8 cellular contexts compared by ENCODE assay signal in the genomic region with DNA sequence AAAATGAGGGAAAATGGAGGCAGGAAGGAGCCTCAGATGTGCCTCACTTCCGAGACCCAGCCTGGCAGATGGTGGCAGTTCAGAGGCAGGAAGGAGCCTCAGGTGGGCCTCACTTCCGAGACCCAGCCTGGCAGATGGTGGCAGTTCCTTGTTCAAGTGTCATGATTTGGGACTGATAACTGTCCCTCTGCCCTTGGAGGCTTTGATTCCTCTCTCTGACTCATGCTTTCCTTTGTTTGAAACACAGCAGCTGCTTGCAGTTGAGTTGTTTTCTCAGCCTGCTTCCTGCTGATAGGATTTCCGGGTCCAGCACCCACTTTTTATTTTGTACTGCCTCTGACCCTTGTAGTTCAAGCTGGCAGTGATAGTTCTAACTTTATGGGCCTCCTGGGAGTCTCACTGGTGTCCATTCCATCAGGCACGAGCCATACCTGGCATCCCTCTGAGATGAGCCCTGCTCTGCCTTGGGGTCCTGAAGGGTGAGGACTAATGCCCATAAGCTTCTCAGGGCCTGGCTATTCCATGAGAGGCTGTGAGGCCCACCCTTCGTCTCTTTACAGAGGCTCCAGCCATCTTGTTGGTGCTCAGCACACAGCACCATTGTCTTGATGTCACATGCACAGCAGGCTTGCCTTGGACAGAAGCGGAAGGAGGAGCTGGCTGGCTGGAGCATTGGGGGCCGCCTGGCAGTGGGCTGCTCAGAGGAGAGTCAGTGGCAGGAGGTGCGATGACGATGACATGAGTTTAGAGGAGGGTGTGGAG. TPM values are rescaled to one million over a fixed set of nuclear protein-coding genes. Genes with fewer than 3 reads are reported as not detected.
DNase-seq lines count a peak whose midpoint lies in the region; ATAC-seq and TF ChIP-seq lines count a peak whose summit lies in the region.
"Had no signal": no experiment of that assay in that cellular context is flagged by ENCODE, and none has a peak within 500 bp of the region (broad histone marks: within the 10 kb centered on the region; RNA-seq: fewer than 3 reads in every experiment).

No MANE protein-coding gene starts in this region.

- H3K27ac ChIP-seq in fibroblast of lung (ENCODE audit: insufficient read depth, low read length) = peak overlapping the region; percentile 32
- H3K27ac ChIP-seq in osteoblast (ENCODE audit: low read depth, low read length) = no peak overlapping the region

- H3K4me2 ChIP-seq in fibroblast of lung (ENCODE audit: extremely low read depth, insufficient read depth, low read length) (peak overlapping the region; percentile 28), osteoblast (ENCODE audit: insufficient read depth, low read length) (no peak overlapping the region)

- H3K9ac ChIP-seq in fibroblast of lung (ENCODE audit: insufficient read depth, low read length) = no peak overlapping the region

- DNase-seq in GDM1 (lab: John Stamatoyannopoulos, UW) = peak; percentile 72
- peak; percentile 79 to 87 for DNase-seq in NCI-H524 (lab: John Stamatoyannopoulos, UW)
- DNase-seq in fibroblast of lung (ENCODE audit: low read depth in 2 of 2) = peak in 1 of 2 donors; percentile 41
- DNase-seq in osteoblast (ENCODE audit: insufficient read length, low spot score, missing footprints) = peak; percentile 94
- DNase-seq in HuH-7 (ENCODE audit: low spot score) = no peak
- DNase-seq: activated CD8-positive, alpha-beta memory T cell treated with anti-CD3 and anti-CD28 coated beads for 24 hours had no signal

- H3K4me3 ChIP-seq in fibroblast of lung (replicated peaks in 1 of 4; ENCODE audit: control extremely low read depth in 1 of 4, insufficient read depth in 1 of 4, low read depth in 3 of 4, low read length in 4 of 4) (no peak overlapping the region), osteoblast (ENCODE audit: insufficient read depth, low read length) (no peak overlapping the region)

- H3K27me3 ChIP-seq in fibroblast of lung (ENCODE audit: control insufficient read depth, insufficient read depth, low read length) (no peaks in the 10 kb centered on the region), osteoblast (ENCODE audit: insufficient read depth, low read length) (no peaks in the 10 kb centered on the region)

- H3K79me2 ChIP-seq in fibroblast of lung (ENCODE audit: control insufficient read depth, insufficient read depth, low read length) = peaks cover 31% of the 10 kb centered on the region
- H3K79me2 ChIP-seq in osteoblast (ENCODE audit: insufficient read depth, low read length) = peaks cover 75% of the 10 kb centered on the region

- no peaks in the 10 kb centered on the region for H4K20me1 ChIP-seq in fibroblast of lung (ENCODE audit: control insufficient read depth, extremely low read depth, insufficient read depth, low read length)
- peaks cover 54% of the 10 kb centered on the region for H4K20me1 ChIP-seq in osteoblast (ENCODE audit: insufficient read depth, low read length)

- H3K4me1 ChIP-seq in fibroblast of lung (ENCODE audit: control insufficient read depth, extremely low read depth, insufficient read depth, low read length) (peaks cover 19% of the 10 kb centered on the region), osteoblast (ENCODE audit: insufficient read depth, low read length) (peaks cover 20% of the 10 kb centered on the region)

- H2AFZ ChIP-seq in fibroblast of lung (ENCODE audit: low read length) (no peak overlapping the region), osteoblast (ENCODE audit: low read length) (no peak overlapping the region)

- H3K9me3 ChIP-seq in fibroblast of lung (ENCODE audit: control insufficient read depth, insufficient read depth, low read depth, low read length) = no peaks in the 10 kb centered on the region
- H3K9me3 ChIP-seq in osteoblast (ENCODE audit: low read depth, low read length) = no peaks in the 10 kb centered on the region

- ATAC-seq in GM19395 (IDR thresholded peaks at IDR 0.05; ENCODE audit: unreplicated experiment) (no peak), HG03354 (IDR thresholded peaks at IDR 0.05; ENCODE audit: poor library complexity, severe bottlenecking, unreplicated experiment) (no peak)

- TF ChIP-seq CTCF in fibroblast of lung (conservative IDR thresholded peaks at IDR 0.05 in 1 of 2, IDR thresholded peaks at IDR 0.05 in 1 of 2; ENCODE audit: low read depth in 1 of 2, low read length in 2 of 2) (no peak), osteoblast (IDR thresholded peaks at IDR 0.05; ENCODE audit: extremely low read depth, low read depth, low read length) (no peak)

- H3K36me3 ChIP-seq in fibroblast of lung (ENCODE audit: control insufficient read depth, insufficient read depth, low read length) (no peaks in the 10 kb centered on the region), osteoblast (ENCODE audit: insufficient read depth, low read length) (no peaks in the 10 kb centered on the region)

RNA-seq across cellular contexts. Expression of a gene that starts 13.0 kb away (rescaled TPM):
- total RNA-seq in fibroblast of lung (15.7 and 21.1 TPM in 2 replicates), osteoblast (19.2 and 61.2 TPM in 2 replicates)
- polyA plus RNA-seq in fibroblast of lung = 5.1 and 19.7 TPM in 2 replicates
- polyA plus RNA-seq in fibroblast of lung (2012) = 17.1 and 18.3 TPM in 2 replicates
- polyA minus RNA-seq in fibroblast of lung (ENCODE audit: low replicate concordance) = 9.1 and 38.3 TPM in 2 replicates

RNA-seq across cellular contexts. Expression of a gene that starts 56.8 kb away (rescaled TPM):
- total RNA-seq in fibroblast of lung = 0.26 and 0.50 TPM in 2 replicates
- polyA plus RNA-seq in fibroblast of lung = 0.02 TPM in 1 of 2 replicates, not detected in the other
- polyA plus RNA-seq in fibroblast of lung (2012) = not detected in 2 replicates
- 0.63 TPM in 1 of 2 replicates, not detected in the other for polyA minus RNA-seq in fibroblast of lung (ENCODE audit: low replicate concordance)
- 0.59 and 0.72 TPM in 2 replicates for total RNA-seq in osteoblast
